ENCODE assay signal across 8 cellular contexts in the genomic region with DNA sequence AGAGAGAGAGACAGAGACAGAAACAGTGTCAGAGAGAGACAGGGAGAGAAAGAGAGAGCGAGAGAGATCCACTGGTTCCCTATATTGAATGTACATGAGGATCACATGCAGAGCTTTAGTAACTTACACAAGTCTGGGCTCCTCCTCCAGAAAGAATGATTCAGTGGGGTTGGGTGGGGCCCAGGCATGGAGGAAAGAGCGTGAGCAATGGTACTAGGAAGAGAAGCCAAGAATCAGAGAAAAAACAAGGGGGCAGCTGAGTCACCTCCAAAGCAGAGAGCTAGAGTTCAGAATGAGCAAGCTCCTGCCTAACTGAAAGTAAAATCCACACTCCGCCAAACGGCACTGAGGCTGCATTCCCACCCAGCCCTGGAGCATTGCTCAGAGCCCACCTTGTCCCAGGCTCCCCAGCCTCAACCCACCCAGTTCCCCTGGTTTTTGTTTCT.
DNase-seq lines count a peak whose midpoint lies in the region; ATAC-seq and TF ChIP-seq lines count a peak whose summit lies in the region.

No MANE protein-coding gene starts in this region.

- DNase-seq in A172 (ENCODE audit: low spot score) (peak; percentile 89), iris pigment epithelial cell (ENCODE audit: low read depth) (peak; percentile 98), testis (peak; percentile 17), RPMI8226 (no peak)
- DNase-seq in activated naive CD8-positive, alpha-beta T cell treated with anti-CD3 and anti-CD28 coated beads, Interleukin-2, amount 50 U/mL, for 24 hours, result peak; percentile 2

- no peak for TF ChIP-seq POLR2A in testis (IDR thresholded peaks at IDR 0.05)

- intact Hi-C loops in testis (cut with DNase I; ENCODE audit: low total_unique reads), result no loop called here

- H3K4me1 Mint-ChIP-seq in activated naive CD8-positive, alpha-beta T cell treated with anti-CD3 and anti-CD28 coated beads, Interleukin-2, amount 50 U/mL, for 24 hours, result peaks cover 2% of the 10 kb centered on the region

- peaks cover 2% of the 10 kb centered on the region for H3K27me3 Mint-ChIP-seq in activated naive CD8-positive, alpha-beta T cell treated with anti-CD3 and anti-CD28 coated beads, Interleukin-2, amount 50 U/mL, for 24 hours

- H3K9me3 Mint-ChIP-seq in activated naive CD8-positive, alpha-beta T cell treated with anti-CD3 and anti-CD28 coated beads, Interleukin-2, amount 50 U/mL, for 24 hours, result no peaks in the 10 kb centered on the region

- WGBS in testis, 2 donors, result 50 to 58% methylated on average over 4 of the region's 4 CpGs

- H3K27ac Mint-ChIP-seq in activated naive CD8-positive, alpha-beta T cell treated with anti-CD3 and anti-CD28 coated beads, Interleukin-2, amount 50 U/mL, for 24 hours, result peak overlapping the region; percentile 34

- H3K27ac ChIP-seq in testis, result no peak overlapping the region

- no peaks in the 10 kb centered on the region for H3K36me3 Mint-ChIP-seq in activated naive CD8-positive, alpha-beta T cell treated with anti-CD3 and anti-CD28 coated beads, Interleukin-2, amount 50 U/mL, for 24 hours (ENCODE audit: low read depth)

- no peaks in the 10 kb centered on the region for H3K27me3 ChIP-seq in testis

- no peaks in the 10 kb centered on the region for H3K36me3 ChIP-seq in testis (ENCODE audit: low read depth, missing control alignments)

- no peak for TF ChIP-seq CTCF in testis (IDR thresholded peaks at IDR 0.05)

- no peaks in the 10 kb centered on the region for H3K9me3 ChIP-seq in testis

- ATAC-seq in HG02852 (IDR thresholded peaks at IDR 0.05; ENCODE audit: unreplicated experiment) (peak; percentile 73), HG03097 (IDR thresholded peaks at IDR 0.05; ENCODE audit: low FRiP score, unreplicated experiment) (no peak), GM21381 (IDR thresholded peaks at IDR 0.05; ENCODE audit: unreplicated experiment) (no peak)
- peak; percentile 76 for ATAC-seq in activated naive CD8-positive, alpha-beta T cell treated with anti-CD3 and anti-CD28 coated beads, Interleukin-2, amount 50 U/mL, for 24 hours

- H3K4me3 Mint-ChIP-seq in activated naive CD8-positive, alpha-beta T cell treated with anti-CD3 and anti-CD28 coated beads, Interleukin-2, amount 50 U/mL, for 24 hours, result no peak overlapping the region

- no peak overlapping the region for H3K4me3 ChIP-seq in testis

- H3K4me1 ChIP-seq in testis, result no peaks in the 10 kb centered on the region

Comparison
In these comparisons a context has a peak if more than half of its experiments do, and no peak if none do; other contexts are left out.
1. ATAC-seq: peak in HG02852 (single experiment) and activated naive CD8-positive, alpha-beta T cell treated with anti-CD3 and anti-CD28 coated beads, Interleukin-2, amount 50 U/mL, for 24 hours (single experiment); none in HG03097 (single experiment) and GM21381 (single experiment).